ENCODE assay signal across 14 cellular contexts in genomic region chr17:77831497-77832179, GRCh38.
DNase-seq lines count a peak whose midpoint lies in the region; ATAC-seq and TF ChIP-seq lines count a peak whose summit lies in the region.
"Had no signal": no experiment of that assay in that cellular context is flagged by ENCODE, and none has a peak within 500 bp of the region (broad histone marks: within the 10 kb centered on the region; RNA-seq: fewer than 3 reads in every experiment).

No MANE protein-coding gene starts in this region.

- POLR2A ChIA-PET in T-cell (lab: Charles Lee) = no interaction called here

- no peaks in the 10 kb centered on the region for H3K9me3 ChIP-seq in skeletal muscle tissue (ENCODE audit: control insufficient read depth in 3 of 3, low read length in 3 of 3)

- TF ChIP-seq CTCF in glutamatergic neuron (IDR thresholded peaks at IDR 0.05; ENCODE audit: partially characterized antibody, unreplicated experiment) = no peak

- DNase-seq in Caki2 (ENCODE audit: low read depth) (peak; percentile 62), glutamatergic neuron (no peak), T-cell (no peak), SK-N-DZ (ENCODE audit: low spot score) (no peak), NCI-H146 treated with DMSO at 0.1 percent for 48 hours (lab: John Stamatoyannopoulos, UW; ENCODE audit: unreplicated experiment) (no peak)
- DNase-seq: activated CD4-positive, alpha-beta T cell treated with anti-CD3 and anti-CD28 coated beads, Interleukin-2, amount 10 ng/mL, durations not matched to agents 7 days and 5 days; amniotic stem cell; GOT3; NCI-H2081 treated with DMSO at 0.1 percent for 48 hours; occipital lobe had no signal

- H3K27ac ChIP-seq in skeletal muscle tissue (ENCODE audit: low read depth, low read length) = peak overlapping the region; percentile 78
- H3K27ac ChIP-seq: hepatocyte had no signal

- peaks cover 34% of the 10 kb centered on the region for H3K4me1 Mint-ChIP-seq in glutamatergic neuron (ENCODE audit: low read depth, unreplicated experiment)
- peaks cover 48 to 65% (median 64%) of the 10 kb centered on the region in 3 donors for H3K4me1 Mint-ChIP-seq in T-cell

- H3K27me3 ChIP-seq in skeletal muscle tissue (ENCODE audit: control insufficient read depth in 3 of 3, insufficient read depth in 3 of 3, low read length in 3 of 3) = no peaks in the 10 kb centered on the region
- H3K27me3 ChIP-seq: hepatocyte had no signal

- H3K36me3 Mint-ChIP-seq in glutamatergic neuron (ENCODE audit: unreplicated experiment) = peaks cover 5% of the 10 kb centered on the region
- no peaks in the 10 kb centered on the region for H3K36me3 Mint-ChIP-seq in T-cell

- H3K27ac Mint-ChIP-seq in glutamatergic neuron (ENCODE audit: unreplicated experiment) = no peak overlapping the region
- peak overlapping the region in 1 of 2 donors; percentile 28 for H3K27ac Mint-ChIP-seq in T-cell
- H3K27ac Mint-ChIP-seq: activated CD4-positive, alpha-beta T cell treated with anti-CD3 and anti-CD28 coated beads, Interleukin-2, amount 10 ng/mL, durations not matched to agents 7 days and 5 days had no signal

- in situ Hi-C loops in Caki2 (cut with HindIII; ENCODE audit: low pct_unique_long_range_greater_than_20kb, low sequenced_read_pairs) = no loop called here

- peaks cover 46 to 58% (median 50%) of the 10 kb centered on the region in 3 donors for H3K4me1 ChIP-seq in skeletal muscle tissue (ENCODE audit: control insufficient read depth in 3 of 3, insufficient read depth in 3 of 3, low read length in 3 of 3)

- CTCF ChIA-PET in T-cell (lab: Charles Lee) = no interaction called here

- H3K9me3 Mint-ChIP-seq in glutamatergic neuron (ENCODE audit: unreplicated experiment) (peaks cover 15% of the 10 kb centered on the region), T-cell (peaks cover 0 to 2% (median 0%) of the 10 kb centered on the region in 3 donors)

- H3K4me3 ChIP-seq in skeletal muscle tissue (ENCODE audit: low read length in 3 of 3) = no peak overlapping the region
- H3K4me3 ChIP-seq: hepatocyte had no signal

- peak overlapping the region in 2 of 3 donors; percentile 5 to 14 for H3K9ac ChIP-seq in skeletal muscle tissue (ENCODE audit: low read depth in 1 of 3, low read length in 3 of 3)

- H3K36me3 ChIP-seq in skeletal muscle tissue (ENCODE audit: control insufficient read depth in 3 of 3, insufficient read depth in 3 of 3, low read length in 3 of 3) = no peaks in the 10 kb centered on the region

- H3K27me3 Mint-ChIP-seq in glutamatergic neuron (ENCODE audit: unreplicated experiment) (peaks cover 14% of the 10 kb centered on the region), T-cell (no peaks in the 10 kb centered on the region)

- H3K4me3 Mint-ChIP-seq in glutamatergic neuron (ENCODE audit: unreplicated experiment) = peak overlapping the region; percentile 34
- H3K4me3 Mint-ChIP-seq in T-cell = no peak overlapping the region
- H3K4me3 Mint-ChIP-seq: activated CD4-positive, alpha-beta T cell treated with anti-CD3 and anti-CD28 coated beads, Interleukin-2, amount 10 ng/mL, durations not matched to agents 7 days and 5 days had no signal

- ATAC-seq in SK-N-SH treated with all-trans-retinoic acid at 6 μM for 48 hours (peak; percentile 71), T-cell (replicated peaks in 1 of 4) (no peak), GM21723 (IDR thresholded peaks at IDR 0.05; ENCODE audit: unreplicated experiment) (no peak)

TF ChIP-seq in SK-N-SH treated with all-trans-retinoic acid at 6 μM for 48 hours, 23 proteins besides CTCF, POLR2A, EP300 and RAD21:
- TF ChIP-seq ZFP3 (CRISPR knock-in tag; IDR thresholded peaks at IDR 0.05) (0 out of 2 replicates have a peak, but pooled peaks have one; percentile 15), CSRNP3 (CRISPR knock-in tag; IDR thresholded peaks at IDR 0.05) (no peak), ISL1 (CRISPR knock-in tag; IDR thresholded peaks at IDR 0.05) (peak; percentile 51)
TF ChIP-seq in SK-N-SH treated with all-trans-retinoic acid at 6 μM for 48 hours: peak in this region for 2.
